In the genomic region with DNA sequence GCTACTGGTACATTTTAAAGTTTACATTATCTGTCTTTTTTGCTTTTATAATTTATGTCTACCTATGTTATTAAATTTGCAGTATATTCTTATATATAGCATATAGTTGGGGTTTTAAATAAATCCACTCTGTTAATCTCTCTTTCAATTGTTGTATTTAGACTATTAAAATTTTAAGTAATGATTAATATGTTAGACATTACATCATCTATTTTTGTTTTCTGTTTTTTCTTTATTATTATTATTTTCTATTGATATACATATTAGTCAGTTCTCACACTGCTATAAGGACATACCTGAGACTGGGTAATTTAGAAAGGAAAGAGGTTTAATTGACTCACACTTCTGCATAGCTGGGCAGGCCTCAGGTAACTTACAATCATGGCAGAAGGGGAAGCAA, we compare ENCODE assay signal across 22 cellular contexts.
DNase-seq lines count a peak whose midpoint lies in the region; ATAC-seq, FAIRE-seq and TF ChIP-seq lines count a peak whose summit lies in the region.
"Had no signal": no experiment of that assay in that cellular context is flagged by ENCODE, and none has a peak within 500 bp of the region (broad histone marks: within the 10 kb centered on the region; RNA-seq: fewer than 3 reads in every experiment).

No MANE protein-coding gene starts in this region.

- TF ChIP-seq CTCF in foreskin fibroblast (IDR thresholded peaks at IDR 0.05; ENCODE audit: low read depth, low read length), result no peak

- H3K9me3 Mint-ChIP-seq in effector memory CD8-positive, alpha-beta T cell, result no peaks in the 10 kb centered on the region
- H3K9me3 Mint-ChIP-seq: CD8-positive, alpha-beta T cell had no signal

- no peaks in the 10 kb centered on the region for H3K36me3 ChIP-seq in small intestine (ENCODE audit: control insufficient read depth in 2 of 2, insufficient read depth in 2 of 2, low read length in 2 of 2)
- H3K36me3 ChIP-seq: BLaER1 had no signal

- H3K27ac Mint-ChIP-seq in effector memory CD8-positive, alpha-beta T cell, result no peak overlapping the region
- H3K27ac Mint-ChIP-seq: B cell; CD4-positive, CD25-positive, alpha-beta regulatory T cell; CD8-positive, alpha-beta T cell had no signal

- ATAC-seq in effector memory CD8-positive, alpha-beta T cell (replicated peaks), result no peak
- ATAC-seq: CD8-positive, alpha-beta T cell; GM12878 had no signal

- H3K4me1 Mint-ChIP-seq in effector memory CD8-positive, alpha-beta T cell (ENCODE audit: low read depth in 2 of 2), result no peaks in the 10 kb centered on the region
- H3K4me1 Mint-ChIP-seq: B cell; CD4-positive, CD25-positive, alpha-beta regulatory T cell had no signal

- no peaks in the 10 kb centered on the region for H3K4me1 ChIP-seq in small intestine (ENCODE audit: control insufficient read depth in 2 of 2, insufficient read depth in 1 of 2, low read depth in 1 of 2, low read length in 1 of 2)
- H3K4me1 ChIP-seq: BLaER1, Caco-2 had no signal

- H3K27ac ChIP-seq in small intestine (ENCODE audit: low read depth in 1 of 2, low read length in 1 of 2), result no peak overlapping the region
- H3K27ac ChIP-seq: BLaER1, C4-2B, GM23248 had no signal

- H3K9me3 ChIP-seq in small intestine (ENCODE audit: control insufficient read depth, low read depth), result no peaks in the 10 kb centered on the region
- H3K9me3 ChIP-seq: BLaER1, Caco-2 had no signal

- H3K27me3 ChIP-seq in small intestine (ENCODE audit: control insufficient read depth in 2 of 2, insufficient read depth in 2 of 2, low read length in 2 of 2), result no peaks in the 10 kb centered on the region
- H3K27me3 ChIP-seq: BLaER1 had no signal

- FAIRE-seq in G401.6 (lab: Jason Lieb, UNC) (peak; percentile 69), TTC549 (lab: Jason Lieb, UNC) (peak; percentile 19), islet of Langerhans (lab: Jason Lieb, UNC) (peak; percentile 70), small intestine (lab: Jason Lieb, UNC) (peak; percentile 30)
- FAIRE-seq: GM12878, GM19239, H1 had no signal

- H3K4me3 ChIP-seq in small intestine (ENCODE audit: low read depth in 1 of 2, low read length in 2 of 2), result no peak overlapping the region
- H3K4me3 ChIP-seq in foreskin fibroblast (ENCODE audit: low read depth in 1 of 2, low read length in 2 of 2), result no peak overlapping the region
- H3K4me3 ChIP-seq: BLaER1, GM12878, GM23248 had no signal

- H3K36me3 Mint-ChIP-seq in effector memory CD8-positive, alpha-beta T cell (ENCODE audit: insufficient read depth), result no peaks in the 10 kb centered on the region
- H3K36me3 Mint-ChIP-seq: CD4-positive, CD25-positive, alpha-beta regulatory T cell; CD8-positive, alpha-beta T cell had no signal

- no peak overlapping the region for H3K4me3 Mint-ChIP-seq in effector memory CD8-positive, alpha-beta T cell
- H3K4me3 Mint-ChIP-seq: B cell; CD4-positive, CD25-positive, alpha-beta regulatory T cell; CD8-positive, alpha-beta T cell had no signal

- H3K27me3 Mint-ChIP-seq in effector memory CD8-positive, alpha-beta T cell, result no peaks in the 10 kb centered on the region
- H3K27me3 Mint-ChIP-seq: B cell; CD4-positive, CD25-positive, alpha-beta regulatory T cell had no signal

- DNase-seq in small intestine (no peak), amygdala (lab: John Stamatoyannopoulos, UW) (no peak), foreskin fibroblast (no peak)
- DNase-seq in effector memory CD8-positive, alpha-beta T cell, result no peak
- DNase-seq: Caco-2; CD4-positive, CD25-positive, alpha-beta regulatory T cell; CD8-positive, alpha-beta T cell; DMS153; DND-41; GDM1; GM23248; H7; HCEC 1CT had no signal
